In the genomic region with DNA sequence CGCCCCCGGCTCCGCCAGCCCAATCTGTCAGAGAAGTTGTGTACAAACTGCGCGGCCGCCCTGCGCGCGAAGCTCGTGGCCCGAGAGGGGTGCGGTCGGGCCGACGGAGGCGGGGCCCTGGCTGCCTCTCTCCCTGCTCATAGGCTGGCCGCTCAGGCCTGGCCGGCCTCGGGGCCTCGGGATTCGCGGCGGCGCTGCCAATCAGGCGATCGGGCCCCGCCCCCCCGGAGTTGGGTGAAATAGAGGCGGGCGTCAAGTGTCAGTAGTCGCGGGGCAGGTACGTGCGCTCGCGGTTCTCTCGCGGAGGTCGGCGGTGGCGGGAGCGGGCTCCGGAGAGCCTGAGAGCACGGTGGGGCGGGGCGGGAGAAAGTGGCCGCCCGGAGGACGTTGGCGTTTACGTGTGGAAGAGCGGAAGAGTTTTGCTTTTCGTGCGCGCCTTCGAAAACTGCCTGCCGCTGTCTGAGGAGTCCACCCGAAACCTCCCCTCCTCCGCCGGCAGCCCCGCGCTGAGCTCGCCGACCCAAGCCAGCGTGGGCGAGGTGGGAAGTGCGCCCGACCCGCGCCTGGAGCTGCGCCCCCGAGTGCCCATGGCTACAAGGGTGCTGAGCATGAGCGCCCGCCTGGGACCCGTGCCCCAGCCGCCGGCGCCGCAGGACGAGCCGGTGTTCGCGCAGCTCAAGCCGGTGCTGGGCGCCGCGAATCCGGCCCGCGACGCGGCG, we compare ENCODE assay signal across 8 cellular contexts. TPM values are rescaled to one million over a fixed set of nuclear protein-coding genes. Genes with fewer than 3 reads are reported as not detected.
DNase-seq lines count a peak whose midpoint lies in the region; ATAC-seq and TF ChIP-seq lines count a peak whose summit lies in the region.

A gene (plus strand): TSS at position 265 of the 719 bp plus-strand sequence. CDS start 323 bp downstream, at position 588.

- TF ChIP-seq CTCF in DOHH2 (IDR thresholded peaks at IDR 0.05; ENCODE audit: low read depth, low read length, poor library complexity, severe bottlenecking) (no peak), fibroblast of pulmonary artery (IDR thresholded peaks at IDR 0.05; ENCODE audit: low read length, missing control alignments) (no peak), nephron (IDR thresholded peaks at IDR 0.05; ENCODE audit: unreplicated experiment in 3 of 3) (no peak)

- peak; percentile 53 for DNase-seq in KG1 (lab: John Stamatoyannopoulos, UW)
- DNase-seq in RKO (ENCODE audit: low spot score), result peak; percentile 90
- peak; percentile 94 for DNase-seq in fibroblast of pulmonary artery (ENCODE audit: low read depth)
- peak; percentile 96 for DNase-seq in stimulated activated naive CD8-positive, alpha-beta T cell treated with anti-CD3 and anti-CD28 coated beads, Interleukin-15, Interleukin-2, amounts not matched to agents 100 U/mL and 50 U/mL, for 24 hours

- peak within 1 kb of the TSS; percentile 89 for H3K4me3 Mint-ChIP-seq in activated T-helper 17 cell treated with anti-CD3 and anti-CD28 coated beads, Interleukin-2, amount 50 U/mL, for 72 hours
- H3K4me3 Mint-ChIP-seq in nephron, result peak within 1 kb of the TSS; percentile 89 to 96 (median 94)

- H3K36me3 ChIP-seq in DOHH2 (ENCODE audit: control insufficient read depth, low read length), result no peaks in the 10 kb centered on the region

- H3K9me3 Mint-ChIP-seq in activated T-helper 17 cell treated with anti-CD3 and anti-CD28 coated beads, Interleukin-2, amount 50 U/mL, for 72 hours, result no peaks in the 10 kb centered on the region
- no peaks in the 10 kb centered on the region for H3K9me3 Mint-ChIP-seq in nephron

- H3K9me2 ChIP-seq in DOHH2 (replicated peaks; ENCODE audit: control insufficient read depth, low read length), result no peaks in the 10 kb centered on the region

- H3F3A ChIP-seq in DOHH2 (ENCODE audit: control insufficient read depth, insufficient read depth), result no peaks in the 10 kb centered on the region

- peak within 1 kb of the TSS; percentile 80 for H3K4me3 ChIP-seq in DOHH2 (ENCODE audit: low read length)
- peak within 1 kb of the TSS; percentile 67 for H3K4me3 ChIP-seq in fibroblast of pulmonary artery (replicated peaks; ENCODE audit: low read depth, low read length)

- H3K4me1 ChIP-seq in DOHH2 (ENCODE audit: control insufficient read depth, low read length), result peaks cover 15% of the 10 kb centered on the region

- no peaks in the 10 kb centered on the region for H3K9me3 ChIP-seq in DOHH2 (ENCODE audit: control insufficient read depth, insufficient read depth, low read length)

- peaks cover 13% of the 10 kb centered on the region for H3K36me3 Mint-ChIP-seq in activated T-helper 17 cell treated with anti-CD3 and anti-CD28 coated beads, Interleukin-2, amount 50 U/mL, for 72 hours (ENCODE audit: low read depth)
- peaks cover 5% of the 10 kb centered on the region for H3K36me3 Mint-ChIP-seq in nephron (ENCODE audit: low read depth)

- peaks cover 10% of the 10 kb centered on the region for H3K4me1 Mint-ChIP-seq in activated T-helper 17 cell treated with anti-CD3 and anti-CD28 coated beads, Interleukin-2, amount 50 U/mL, for 72 hours
- peaks cover 52% of the 10 kb centered on the region for H3K4me1 Mint-ChIP-seq in nephron

- no peaks in the 10 kb centered on the region for H3K79me2 ChIP-seq in DOHH2 (ENCODE audit: control insufficient read depth, low read length)

- H3K27ac ChIP-seq in DOHH2 (ENCODE audit: low read depth, low read length), result no peak within 1 kb of the TSS

- H3K27ac Mint-ChIP-seq in activated T-helper 17 cell treated with anti-CD3 and anti-CD28 coated beads, Interleukin-2, amount 50 U/mL, for 72 hours, result peak within 1 kb of the TSS; percentile 48
- peak within 1 kb of the TSS; percentile 72 to 93 (median 87) for H3K27ac Mint-ChIP-seq in nephron

- peaks cover 59% of the 10 kb centered on the region for H3K27me3 ChIP-seq in DOHH2 (ENCODE audit: control insufficient read depth, low read length)

- peak; percentile 97 for ATAC-seq in GM21786 (IDR thresholded peaks at IDR 0.05; ENCODE audit: unreplicated experiment)
- ATAC-seq in activated T-helper 17 cell treated with anti-CD3 and anti-CD28 coated beads, Interleukin-2, amount 50 U/mL, for 72 hours (replicated peaks), result peak; percentile 98
- peak; percentile 99 for ATAC-seq in stimulated activated naive CD8-positive, alpha-beta T cell treated with anti-CD3 and anti-CD28 coated beads, Interleukin-15, Interleukin-2, amounts not matched to agents 100 U/mL and 50 U/mL, for 24 hours

- H3K4me2 ChIP-seq in DOHH2 (ENCODE audit: low read length), result peak within 1 kb of the TSS; percentile 94

- H4K20me1 ChIP-seq in DOHH2 (ENCODE audit: control insufficient read depth, insufficient read depth, low read depth, low read length), result no peaks in the 10 kb centered on the region

- peaks cover 19% of the 10 kb centered on the region for H3K27me3 Mint-ChIP-seq in activated T-helper 17 cell treated with anti-CD3 and anti-CD28 coated beads, Interleukin-2, amount 50 U/mL, for 72 hours
- peaks cover 57% of the 10 kb centered on the region for H3K27me3 Mint-ChIP-seq in nephron (ENCODE audit: low read depth)

RNA-seq across cellular contexts. Expression of the gene that starts here (rescaled TPM):
- 1 to 10 TPM; 3.5 to 5.2 TPM for total RNA-seq in activated T-helper 17 cell treated with anti-CD3 and anti-CD28 coated beads, Interleukin-2, amount 50 U/mL, for 72 hours
